In the genomic region with DNA sequence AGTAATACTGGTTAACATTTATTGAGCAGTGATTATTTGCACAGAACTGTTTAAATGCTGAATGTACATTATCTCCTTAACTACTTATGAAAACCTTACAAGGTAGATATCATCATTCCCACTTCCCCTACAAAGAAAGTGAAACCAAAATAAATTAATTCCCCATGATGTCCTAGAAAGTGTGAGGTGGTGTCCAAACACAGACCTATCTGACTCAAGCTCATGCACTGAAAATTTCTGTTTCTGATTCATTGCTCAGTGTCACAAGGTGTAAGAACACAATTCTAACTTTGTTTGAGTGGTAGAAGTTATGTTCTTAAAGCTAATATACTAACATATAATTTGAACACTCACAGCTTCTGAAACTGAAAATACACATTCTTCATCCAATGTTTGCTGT, we compare ENCODE assay signal across 10 cellular contexts.
DNase-seq lines count a peak whose midpoint lies in the region; ATAC-seq and TF ChIP-seq lines count a peak whose summit lies in the region.
"Had no signal": no experiment of that assay in that cellular context is flagged by ENCODE, and none has a peak within 500 bp of the region (broad histone marks: within the 10 kb centered on the region; RNA-seq: fewer than 3 reads in every experiment).

No MANE protein-coding gene starts in this region.

- H3K4me3 ChIP-seq in heart right ventricle: no peak overlapping the region

- H3K27me3 ChIP-seq in heart right ventricle: peaks cover 0 to 18% (median 0%) of the 10 kb centered on the region in 7 donors

- no peaks in the 10 kb centered on the region for H3K4me1 ChIP-seq in heart right ventricle

- H3K9me3 ChIP-seq in heart right ventricle: peaks cover 0 to 3% (median 0%) of the 10 kb centered on the region in 11 donors

- H3K27ac ChIP-seq in substantia nigra (ENCODE audit: low read depth, low read length, poor library complexity, severe bottlenecking) (no peak overlapping the region), heart right ventricle (no peak overlapping the region)

- no peak for TF ChIP-seq CTCF in heart right ventricle (IDR thresholded peaks at IDR 0.05)

- DNase-seq in fibroblast of peridontal ligament (ENCODE audit: extremely low read depth): peak; percentile 2
- no peak for DNase-seq in Kasumi-1 (lab: John Stamatoyannopoulos, UW)
- DNase-seq in substantia nigra (lab: John Stamatoyannopoulos, UW): no peak
- no peak for DNase-seq in heart right ventricle
- no peak for DNase-seq in D341Med (ENCODE audit: low spot score)
- DNase-seq: head of caudate nucleus; stimulated activated CD4-positive, alpha-beta T cell treated with anti-CD3 and anti-CD28 coated beads, Interleukin-4, amount 100 ng/mL, for 24 hours had no signal

- ATAC-seq in GM18858 (IDR thresholded peaks at IDR 0.05; ENCODE audit: unreplicated experiment): peak; percentile 58
- ATAC-seq in GM21515 (IDR thresholded peaks at IDR 0.05; ENCODE audit: unreplicated experiment): peak; percentile 45
- peak; percentile 47 for ATAC-seq in HG03439 (IDR thresholded peaks at IDR 0.05; ENCODE audit: unreplicated experiment)
- ATAC-seq in heart right ventricle: no peak

- H3K36me3 ChIP-seq in heart right ventricle: no peaks in the 10 kb centered on the region

- intact Hi-C loops in heart right ventricle (cut with DNase I): loop anchor here in 6 of 10 donors (10.0 kb wide), 2 partner anchors 116 to 136 kb away; no protein-coding TSS in a partner anchor

Comparison
In these comparisons a context has a peak if more than half of its experiments do, and no peak if none do; other contexts are left out.
1. ATAC-seq: peak in GM18858 (single experiment), GM21515 (single experiment) and HG03439 (single experiment); none in heart right ventricle (0 of 8).